In the genomic region with DNA sequence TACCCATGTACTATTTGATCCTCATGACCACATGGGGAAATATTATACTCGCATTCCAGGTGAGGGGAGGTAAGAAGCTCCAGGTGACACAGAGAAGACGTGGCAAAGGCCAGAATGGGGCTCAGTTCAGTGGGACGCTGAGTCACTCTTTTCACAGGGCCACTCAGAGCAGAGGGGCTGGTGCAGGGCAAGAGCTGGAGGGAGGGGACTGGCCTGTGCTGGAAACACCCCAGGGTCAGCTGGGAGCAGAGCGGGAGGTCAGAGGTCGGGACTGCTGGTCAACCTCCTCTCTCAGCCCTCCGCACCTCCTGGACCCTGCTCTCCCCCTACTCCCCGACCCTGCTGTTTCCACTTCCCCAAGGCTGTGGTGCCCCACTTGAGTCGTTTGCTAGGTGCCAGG, we compare ENCODE assay signal across 2 cellular contexts.
TF ChIP-seq lines count a peak whose summit lies in the region.

No MANE protein-coding gene starts in this region.

TF ChIP-seq in HepG2, 621 proteins besides CTCF, POLR2A, EP300 and RAD21:
- TF ChIP-seq NR2F6 (IDR thresholded peaks at IDR 0.05) (peak; percentile 17; the same call in 1 of the 2 replicates), NR2F6 (CRISPR knock-in tag; IDR thresholded peaks at IDR 0.05) (no peak), ZNF816 (CRISPR knock-in tag; IDR thresholded peaks at IDR 0.05; ENCODE audit: borderline replicate concordance) (no peak), ZNF841 (CRISPR knock-in tag; IDR thresholded peaks at IDR 0.05; ENCODE audit: borderline replicate concordance) (no peak)
- TF ChIP-seq, protein P1, sequence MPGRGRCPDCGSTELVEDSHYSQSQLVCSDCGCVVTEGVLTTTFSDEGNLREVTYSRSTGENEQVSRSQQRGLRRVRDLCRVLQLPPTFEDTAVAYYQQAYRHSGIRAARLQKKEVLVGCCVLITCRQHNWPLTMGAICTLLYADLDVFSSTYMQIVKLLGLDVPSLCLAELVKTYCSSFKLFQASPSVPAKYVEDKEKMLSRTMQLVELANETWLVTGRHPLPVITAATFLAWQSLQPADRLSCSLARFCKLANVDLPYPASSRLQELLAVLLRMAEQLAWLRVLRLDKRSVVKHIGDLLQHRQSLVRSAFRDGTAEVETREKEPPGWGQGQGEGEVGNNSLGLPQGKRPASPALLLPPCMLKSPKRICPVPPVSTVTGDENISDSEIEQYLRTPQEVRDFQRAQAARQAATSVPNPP (CRISPR knock-in tag; IDR thresholded peaks at IDR 0.05) = no peak
- TF ChIP-seq, protein P2, sequence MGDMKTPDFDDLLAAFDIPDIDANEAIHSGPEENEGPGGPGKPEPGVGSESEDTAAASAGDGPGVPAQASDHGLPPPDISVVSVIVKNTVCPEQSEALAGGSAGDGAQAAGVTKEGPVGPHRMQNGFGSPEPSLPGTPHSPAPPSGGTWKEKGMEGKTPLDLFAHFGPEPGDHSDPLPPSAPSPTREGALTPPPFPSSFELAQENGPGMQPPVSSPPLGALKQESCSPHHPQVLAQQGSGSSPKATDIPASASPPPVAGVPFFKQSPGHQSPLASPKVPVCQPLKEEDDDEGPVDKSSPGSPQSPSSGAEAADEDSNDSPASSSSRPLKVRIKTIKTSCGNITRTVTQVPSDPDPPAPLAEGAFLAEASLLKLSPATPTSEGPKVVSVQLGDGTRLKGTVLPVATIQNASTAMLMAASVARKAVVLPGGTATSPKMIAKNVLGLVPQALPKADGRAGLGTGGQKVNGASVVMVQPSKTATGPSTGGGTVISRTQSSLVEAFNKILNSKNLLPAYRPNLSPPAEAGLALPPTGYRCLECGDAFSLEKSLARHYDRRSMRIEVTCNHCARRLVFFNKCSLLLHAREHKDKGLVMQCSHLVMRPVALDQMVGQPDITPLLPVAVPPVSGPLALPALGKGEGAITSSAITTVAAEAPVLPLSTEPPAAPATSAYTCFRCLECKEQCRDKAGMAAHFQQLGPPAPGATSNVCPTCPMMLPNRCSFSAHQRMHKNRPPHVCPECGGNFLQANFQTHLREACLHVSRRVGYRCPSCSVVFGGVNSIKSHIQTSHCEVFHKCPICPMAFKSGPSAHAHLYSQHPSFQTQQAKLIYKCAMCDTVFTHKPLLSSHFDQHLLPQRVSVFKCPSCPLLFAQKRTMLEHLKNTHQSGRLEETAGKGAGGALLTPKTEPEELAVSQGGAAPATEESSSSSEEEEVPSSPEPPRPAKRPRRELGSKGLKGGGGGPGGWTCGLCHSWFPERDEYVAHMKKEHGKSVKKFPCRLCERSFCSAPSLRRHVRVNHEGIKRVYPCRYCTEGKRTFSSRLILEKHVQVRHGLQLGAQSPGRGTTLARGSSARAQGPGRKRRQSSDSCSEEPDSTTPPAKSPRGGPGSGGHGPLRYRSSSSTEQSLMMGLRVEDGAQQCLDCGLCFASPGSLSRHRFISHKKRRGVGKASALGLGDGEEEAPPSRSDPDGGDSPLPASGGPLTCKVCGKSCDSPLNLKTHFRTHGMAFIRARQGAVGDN (CRISPR knock-in tag; IDR thresholded peaks at IDR 0.05) = peak; percentile 20; the same call in 1 of the 2 replicates
- TF ChIP-seq, protein P3, sequence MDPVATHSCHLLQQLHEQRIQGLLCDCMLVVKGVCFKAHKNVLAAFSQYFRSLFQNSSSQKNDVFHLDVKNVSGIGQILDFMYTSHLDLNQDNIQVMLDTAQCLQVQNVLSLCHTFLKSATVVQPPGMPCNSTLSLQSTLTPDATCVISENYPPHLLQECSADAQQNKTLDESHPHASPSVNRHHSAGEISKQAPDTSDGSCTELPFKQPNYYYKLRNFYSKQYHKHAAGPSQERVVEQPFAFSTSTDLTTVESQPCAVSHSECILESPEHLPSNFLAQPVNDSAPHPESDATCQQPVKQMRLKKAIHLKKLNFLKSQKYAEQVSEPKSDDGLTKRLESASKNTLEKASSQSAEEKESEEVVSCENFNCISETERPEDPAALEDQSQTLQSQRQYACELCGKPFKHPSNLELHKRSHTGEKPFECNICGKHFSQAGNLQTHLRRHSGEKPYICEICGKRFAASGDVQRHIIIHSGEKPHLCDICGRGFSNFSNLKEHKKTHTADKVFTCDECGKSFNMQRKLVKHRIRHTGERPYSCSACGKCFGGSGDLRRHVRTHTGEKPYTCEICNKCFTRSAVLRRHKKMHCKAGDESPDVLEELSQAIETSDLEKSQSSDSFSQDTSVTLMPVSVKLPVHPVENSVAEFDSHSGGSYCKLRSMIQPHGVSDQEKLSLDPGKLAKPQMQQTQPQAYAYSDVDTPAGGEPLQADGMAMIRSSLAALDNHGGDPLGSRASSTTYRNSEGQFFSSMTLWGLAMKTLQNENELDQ (CRISPR knock-in tag; IDR thresholded peaks at IDR 0.05; ENCODE audit: borderline replicate concordance) = no peak
TF ChIP-seq in HepG2: peak in this region for 2.

TF ChIP-seq in GM12878, 131 proteins besides CTCF, POLR2A, EP300 and RAD21:
- TF ChIP-seq NR2F1 (conservative IDR thresholded peaks at IDR 0.05) = 0 out of 2 replicates have a peak, but pooled peaks have one; percentile 17
- TF ChIP-seq ZSCAN29 (IDR thresholded peaks at IDR 0.05) = no peak
